1 cellular context compared by ENCODE assay signal in genomic region chr19:48964205-48965032, GRCh38.
TF ChIP-seq lines count a peak whose summit lies in the region.

No MANE protein-coding gene starts in this region.

TF ChIP-seq in K562, 482 proteins besides CTCF, POLR2A, EP300 and RAD21 (continued from another document and continues in another):
- TF ChIP-seq RFX5 (IDR thresholded peaks at IDR 0.05; ENCODE audit: low read depth, low read length) (no peak), HNRNPH1 (optimal IDR thresholded peaks at IDR 0.05; ENCODE audit: low read depth, low read length) (no peak), TOE1 (IDR thresholded peaks at IDR 0.05; ENCODE audit: borderline replicate concordance) (no peak), TOE1 (CRISPR knock-in tag; IDR thresholded peaks at IDR 0.05; ENCODE audit: borderline replicate concordance, low read depth) (no peak), ETV1 (tag; conservative IDR thresholded peaks at IDR 0.05; ENCODE audit: low read depth) (0 out of 2 replicates have a peak, but pooled peaks have one; percentile 9), EHMT2 (IDR thresholded peaks at IDR 0.05) (no peak), HOXB6 (CRISPR knock-in tag; IDR thresholded peaks at IDR 0.05; ENCODE audit: borderline replicate concordance) (no peak), TAF1 (IDR thresholded peaks at IDR 0.05; ENCODE audit: control insufficient read depth, extremely low read depth, insufficient read depth, low read length, severe bottlenecking) (no peak), ZNF324 (CRISPR knock-in tag; IDR thresholded peaks at IDR 0.05) (no peak; the same call in 1 of the 2 replicates), KAT2B (IDR thresholded peaks at IDR 0.05; ENCODE audit: low read depth, low read length) (no peak), GTF2B (IDR thresholded peaks at IDR 0.05; ENCODE audit: extremely low read depth, insufficient read length) (no peak), ZBTB40 (IDR thresholded peaks at IDR 0.05) (no peak), ZBTB40 (CRISPR knock-in tag; IDR thresholded peaks at IDR 0.05) (no peak), MECOM (CRISPR knock-in tag; IDR thresholded peaks at IDR 0.05) (no peak), MTA2 (IDR thresholded peaks at IDR 0.05; ENCODE audit: low read depth) (0 out of 2 replicates have a peak, but pooled peaks have one; percentile 16), ZNF232 (CRISPR knock-in tag; IDR thresholded peaks at IDR 0.05) (no peak), LCOR (CRISPR knock-in tag; IDR thresholded peaks at IDR 0.05) (0 out of 2 replicates have a peak, but pooled peaks have one; percentile 26), NKRF (IDR thresholded peaks at IDR 0.05; ENCODE audit: borderline replicate concordance) (no peak), HMBOX1 (IDR thresholded peaks at IDR 0.05) (no peak), COPS2 (conservative IDR thresholded peaks at IDR 0.05) (no peak), GABPB2 (CRISPR knock-in tag; conservative IDR thresholded peaks at IDR 0.05) (no peak), CREB3L1 (IDR thresholded peaks at IDR 0.05; ENCODE audit: borderline replicate concordance, low read depth) (peak; percentile 18; the same call in 1 of the 2 replicates), ZFP30 (CRISPR knock-in tag; IDR thresholded peaks at IDR 0.05; ENCODE audit: borderline replicate concordance) (no peak), DNMT1 (IDR thresholded peaks at IDR 0.05) (0 out of 2 replicates have a peak, but pooled peaks have one; percentile 67), MTA1 (IDR thresholded peaks at IDR 0.05; ENCODE audit: borderline replicate concordance) (no peak), ZNF12 (CRISPR knock-in tag; IDR thresholded peaks at IDR 0.05) (no peak), FOXK1 (CRISPR knock-in tag; IDR thresholded peaks at IDR 0.05; ENCODE audit: borderline replicate concordance) (no peak), SIN3A (IDR thresholded peaks at IDR 0.05; ENCODE audit: borderline replicate concordance in 2 of 2, control insufficient read depth in 1 of 2, low read depth in 2 of 2, low read length in 2 of 2) (peak in 1 of 2 experiments; percentile 61; a peak in 1 of 4 replicates), IRF2 (CRISPR knock-in tag; IDR thresholded peaks at IDR 0.05) (no peak), RBM34 (IDR thresholded peaks at IDR 0.05; ENCODE audit: borderline replicate concordance, insufficient read depth, low read length) (no peak), U2AF1 (optimal IDR thresholded peaks at IDR 0.05; ENCODE audit: low read depth, low read length) (no peak)
- TF ChIP-seq, protein P1, sequence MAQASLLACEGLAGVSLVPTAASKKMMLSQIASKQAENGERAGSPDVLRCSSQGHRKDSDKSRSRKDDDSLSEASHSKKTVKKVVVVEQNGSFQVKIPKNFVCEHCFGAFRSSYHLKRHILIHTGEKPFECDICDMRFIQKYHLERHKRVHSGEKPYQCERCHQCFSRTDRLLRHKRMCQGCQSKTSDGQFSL (CRISPR knock-in tag; IDR thresholded peaks at IDR 0.05): peak; percentile 39; the same call in 1 of the 2 replicates
- TF ChIP-seq, protein P1 (tag; IDR thresholded peaks at IDR 0.05): no peak; a peak in 1 of 4 replicates
- TF ChIP-seq, protein P2, sequence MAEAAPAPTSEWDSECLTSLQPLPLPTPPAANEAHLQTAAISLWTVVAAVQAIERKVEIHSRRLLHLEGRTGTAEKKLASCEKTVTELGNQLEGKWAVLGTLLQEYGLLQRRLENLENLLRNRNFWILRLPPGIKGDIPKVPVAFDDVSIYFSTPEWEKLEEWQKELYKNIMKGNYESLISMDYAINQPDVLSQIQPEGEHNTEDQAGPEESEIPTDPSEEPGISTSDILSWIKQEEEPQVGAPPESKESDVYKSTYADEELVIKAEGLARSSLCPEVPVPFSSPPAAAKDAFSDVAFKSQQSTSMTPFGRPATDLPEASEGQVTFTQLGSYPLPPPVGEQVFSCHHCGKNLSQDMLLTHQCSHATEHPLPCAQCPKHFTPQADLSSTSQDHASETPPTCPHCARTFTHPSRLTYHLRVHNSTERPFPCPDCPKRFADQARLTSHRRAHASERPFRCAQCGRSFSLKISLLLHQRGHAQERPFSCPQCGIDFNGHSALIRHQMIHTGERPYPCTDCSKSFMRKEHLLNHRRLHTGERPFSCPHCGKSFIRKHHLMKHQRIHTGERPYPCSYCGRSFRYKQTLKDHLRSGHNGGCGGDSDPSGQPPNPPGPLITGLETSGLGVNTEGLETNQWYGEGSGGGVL (CRISPR knock-in tag; IDR thresholded peaks at IDR 0.05): no peak
- TF ChIP-seq, protein P3, sequence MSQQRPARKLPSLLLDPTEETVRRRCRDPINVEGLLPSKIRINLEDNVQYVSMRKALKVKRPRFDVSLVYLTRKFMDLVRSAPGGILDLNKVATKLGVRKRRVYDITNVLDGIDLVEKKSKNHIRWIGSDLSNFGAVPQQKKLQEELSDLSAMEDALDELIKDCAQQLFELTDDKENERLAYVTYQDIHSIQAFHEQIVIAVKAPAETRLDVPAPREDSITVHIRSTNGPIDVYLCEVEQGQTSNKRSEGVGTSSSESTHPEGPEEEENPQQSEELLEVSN (IDR thresholded peaks at IDR 0.05; ENCODE audit: borderline replicate concordance in 1 of 2, extremely low read depth in 1 of 2, insufficient read depth in 1 of 2, insufficient read length in 1 of 2, low read depth in 1 of 2, low read length in 1 of 2, poor library complexity in 1 of 2, severe bottlenecking in 1 of 2): no peak
- TF ChIP-seq, protein P4, sequence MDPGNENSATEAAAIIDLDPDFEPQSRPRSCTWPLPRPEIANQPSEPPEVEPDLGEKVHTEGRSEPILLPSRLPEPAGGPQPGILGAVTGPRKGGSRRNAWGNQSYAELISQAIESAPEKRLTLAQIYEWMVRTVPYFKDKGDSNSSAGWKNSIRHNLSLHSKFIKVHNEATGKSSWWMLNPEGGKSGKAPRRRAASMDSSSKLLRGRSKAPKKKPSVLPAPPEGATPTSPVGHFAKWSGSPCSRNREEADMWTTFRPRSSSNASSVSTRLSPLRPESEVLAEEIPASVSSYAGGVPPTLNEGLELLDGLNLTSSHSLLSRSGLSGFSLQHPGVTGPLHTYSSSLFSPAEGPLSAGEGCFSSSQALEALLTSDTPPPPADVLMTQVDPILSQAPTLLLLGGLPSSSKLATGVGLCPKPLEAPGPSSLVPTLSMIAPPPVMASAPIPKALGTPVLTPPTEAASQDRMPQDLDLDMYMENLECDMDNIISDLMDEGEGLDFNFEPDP (CRISPR knock-in tag; IDR thresholded peaks at IDR 0.05): no peak
- TF ChIP-seq, protein P5, sequence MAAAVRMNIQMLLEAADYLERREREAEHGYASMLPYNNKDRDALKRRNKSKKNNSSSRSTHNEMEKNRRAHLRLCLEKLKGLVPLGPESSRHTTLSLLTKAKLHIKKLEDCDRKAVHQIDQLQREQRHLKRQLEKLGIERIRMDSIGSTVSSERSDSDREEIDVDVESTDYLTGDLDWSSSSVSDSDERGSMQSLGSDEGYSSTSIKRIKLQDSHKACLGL (CRISPR knock-in tag; IDR thresholded peaks at IDR 0.05; ENCODE audit: borderline replicate concordance, poor library complexity, severe bottlenecking): no peak
